In genomic region chr3:196969001-196969659, GRCh38 we compare ENCODE assay signal across 8 cellular contexts. TPM values are rescaled to one million over a fixed set of nuclear protein-coding genes. Genes with fewer than 3 reads are reported as not detected.
DNase-seq lines count a peak whose midpoint lies in the region; TF ChIP-seq lines count a peak whose summit lies in the region.

No MANE protein-coding gene starts in this region.

- no peak for TF ChIP-seq CTCF in fibroblast of mammary gland (conservative IDR thresholded peaks at IDR 0.05; ENCODE audit: control insufficient read depth, insufficient read depth, low read depth, low read length)
- TF ChIP-seq CTCF in osteoblast (IDR thresholded peaks at IDR 0.05; ENCODE audit: extremely low read depth, low read depth, low read length): no peak

- no peaks in the 10 kb centered on the region for H3K36me3 ChIP-seq in osteoblast (ENCODE audit: insufficient read depth, low read length)

- H3K79me2 ChIP-seq in osteoblast (ENCODE audit: insufficient read depth, low read length): no peaks in the 10 kb centered on the region

- peaks cover 11% of the 10 kb centered on the region for H3K4me1 ChIP-seq in osteoblast (ENCODE audit: insufficient read depth, low read length)

- no peak overlapping the region for H3K27ac ChIP-seq in osteoblast (ENCODE audit: low read depth, low read length)

- H2AFZ ChIP-seq in osteoblast (ENCODE audit: low read length): peak overlapping the region; percentile 77

- H4K20me1 ChIP-seq in osteoblast (ENCODE audit: insufficient read depth, low read length): no peaks in the 10 kb centered on the region

- CTCF ChIA-PET in HEK293T (lab: Yijun Ruan, JAX): no interaction called here

- no peaks in the 10 kb centered on the region for H3K9me3 ChIP-seq in osteoblast (ENCODE audit: low read depth, low read length)

- H3K27me3 ChIP-seq in osteoblast (ENCODE audit: insufficient read depth, low read length): no peaks in the 10 kb centered on the region

- POLR2A ChIA-PET in HEK293T (lab: Yijun Ruan, JAX): no interaction called here

- H3K4me3 ChIP-seq in fibroblast of mammary gland (ENCODE audit: control insufficient read depth, low read depth, low read length): peak overlapping the region; percentile 53
- H3K4me3 ChIP-seq in osteoblast (ENCODE audit: insufficient read depth, low read length): peak overlapping the region; percentile 78

- peak overlapping the region; percentile 80 for H3K4me2 ChIP-seq in osteoblast (ENCODE audit: insufficient read depth, low read length)

- DNase-seq in NCI-H2081 (lab: John Stamatoyannopoulos, UW): peak; percentile 41
- DNase-seq in NCI-H2081 treated with DMSO at 0.1 percent for 48 hours (lab: John Stamatoyannopoulos, UW): no peak
- DNase-seq in HEK293T (ENCODE audit: extremely low spot score): peak; percentile 28
- DNase-seq in MV-4-11 (lab: John Stamatoyannopoulos, UW): peak; percentile 38
- DNase-seq in activated T-cell treated with anti-CD3 and anti-CD28 coated beads for 4 hours: peak; percentile 22
- DNase-seq in fibroblast of mammary gland (ENCODE audit: low read depth): peak; percentile 19
- peak; percentile 90 for DNase-seq in osteoblast (ENCODE audit: insufficient read length, low spot score, missing footprints)
- DNase-seq in NCI-H446 (lab: John Stamatoyannopoulos, UW): no peak

TF ChIP-seq in HEK293T, 16 proteins besides CTCF, POLR2A, EP300 and RAD21:
- TF ChIP-seq L3MBTL2 (conservative IDR thresholded peaks at IDR 0.05) (peak; percentile 75), SUZ12 (IDR thresholded peaks at IDR 0.05) (no peak), ARNT (IDR thresholded peaks at IDR 0.05) (no peak), FOXM1 (IDR thresholded peaks at IDR 0.05; ENCODE audit: borderline replicate concordance) (no peak), TARDBP (IDR thresholded peaks at IDR 0.05) (no peak), ELF4 (IDR thresholded peaks at IDR 0.05) (no peak)

RNA-seq across cellular contexts. Expression of gene PIGZ, which starts 0.5 kb away (rescaled TPM):
- 2.9 and 4.0 TPM in 2 replicates for total RNA-seq in osteoblast

RNA-seq across cellular contexts. Expression of gene NCBP2, which starts 26.8 kb away (rescaled TPM):
- total RNA-seq in osteoblast: 43.1 and 43.9 TPM in 2 replicates

Comparison
In these comparisons a context has a peak if more than half of its experiments do, and no peak if none do; other contexts are left out.
1. DNase-seq: peak in NCI-H2081 (2 of 2), HEK293T (single experiment), MV-4-11 (single experiment), activated T-cell treated with anti-CD3 and anti-CD28 coated beads for 4 hours (single experiment), fibroblast of mammary gland (single experiment) and osteoblast (single experiment); none in NCI-H2081 treated with DMSO at 0.1 percent for 48 hours (single experiment) and NCI-H446 (0 of 2).